13 cellular contexts compared by ENCODE assay signal in genomic region chr6:12137480-12137879, GRCh38.
DNase-seq lines count a peak whose midpoint lies in the region; ATAC-seq and TF ChIP-seq lines count a peak whose summit lies in the region.
"Had no signal": no experiment of that assay in that cellular context is flagged by ENCODE, and none has a peak within 500 bp of the region (broad histone marks: within the 10 kb centered on the region; RNA-seq: fewer than 3 reads in every experiment).

No MANE protein-coding gene starts in this region.

- no peak overlapping the region for H3K56ac ChIP-seq in H9 (ENCODE audit: insufficient read length, low read depth, low read length)

- H3K27me3 ChIP-seq in H9 (ENCODE audit: insufficient read depth, low read length), result no peaks in the 10 kb centered on the region

- H2BK12ac ChIP-seq in H9 (ENCODE audit: insufficient read length, low read depth, low read length), result no peak overlapping the region

- H3K79me2 ChIP-seq in H9 (ENCODE audit: insufficient read depth, low read length), result no peaks in the 10 kb centered on the region
- H3K79me2 ChIP-seq: parathyroid adenoma had no signal

- H3K4me3 Mint-ChIP-seq in mesothelial cell of epicardium (no peak overlapping the region), H9 (no peak overlapping the region)
- H3K4me3 Mint-ChIP-seq: activated naive CD4-positive, alpha-beta T cell treated with anti-CD3 and anti-CD28 coated beads, Interleukin-2, amount 10 ng/mL, durations not matched to agents 7 days and 5 days; stimulated activated memory B cell treated with anti-CD40 and anti-IgM and Interleukin-4, amounts not matched to agents 10 μg/mL and 1 μg/mL and 100 μg/mL, for 72 hours had no signal

- no CpG with 5 or more reads among the region's 1 CpG for WGBS in H9 (ENCODE audit: extremely low coverage, insufficient read length, low lambda C conversion rate)

- H3K4me1 Mint-ChIP-seq in mesothelial cell of epicardium, result peaks cover 9% of the 10 kb centered on the region
- peaks cover 7% of the 10 kb centered on the region in 2 experiments for H3K4me1 Mint-ChIP-seq in H9

- no peak overlapping the region for H2BK5ac ChIP-seq in H9 (ENCODE audit: insufficient read length, low read length)

- no peak overlapping the region for H3K4ac ChIP-seq in H9 (ENCODE audit: low read depth, low read length)

- DNase-seq in AG09319 (ENCODE audit: extremely low read depth, low read depth) (peak; percentile 51), LNCaP clone FGC (ENCODE audit: low read depth) (peak; percentile 90), dermis blood vessel endothelial cell (peak; percentile 81), mesothelial cell of epicardium (ENCODE audit: low spot score in 2 of 2, unreplicated experiment in 2 of 2) (no peak), T-helper 1 cell (no peak), GM10266 (ENCODE audit: extremely low spot score) (no peak), H9 (no peak)
- DNase-seq: activated naive CD4-positive, alpha-beta T cell treated with anti-CD3 and anti-CD28 coated beads, Interleukin-2, amount 10 ng/mL, durations not matched to agents 7 days and 5 days; DMS153; WERI-Rb-1 had no signal

- H2BK20ac ChIP-seq in H9 (ENCODE audit: low read depth, low read length, poor library complexity, severe bottlenecking), result no peak overlapping the region

- H4K20me1 ChIP-seq in H9 (ENCODE audit: control insufficient read depth, insufficient read depth, insufficient read length), result no peaks in the 10 kb centered on the region

- H3K23me2 ChIP-seq in H9 (ENCODE audit: insufficient read length, low read depth, low read length, poor library complexity, severe bottlenecking), result no peaks in the 10 kb centered on the region

- H3K4me2 ChIP-seq in H9 (ENCODE audit: insufficient read depth, insufficient read length, low read length), result no peak overlapping the region

- H3K9me3 Mint-ChIP-seq in mesothelial cell of epicardium, result peaks cover 31% of the 10 kb centered on the region
- H3K9me3 Mint-ChIP-seq in H9, result peaks cover 32 to 33% of the 10 kb centered on the region in 2 experiments
- H3K9me3 Mint-ChIP-seq: stimulated activated memory B cell treated with anti-CD40 and anti-IgM and Interleukin-4, amounts not matched to agents 10 μg/mL and 1 μg/mL and 100 μg/mL, for 72 hours had no signal

- H3T11ph ChIP-seq in H9 (ENCODE audit: low read length), result no peak overlapping the region

- ATAC-seq in HG03196 (IDR thresholded peaks at IDR 0.05; ENCODE audit: unreplicated experiment), result no peak
- ATAC-seq: stimulated activated memory B cell treated with anti-CD40 and anti-IgM and Interleukin-4, amounts not matched to agents 10 μg/mL and 1 μg/mL and 100 μg/mL, for 72 hours had no signal

- no peak overlapping the region for H3K14ac ChIP-seq in H9 (ENCODE audit: insufficient read depth, low read length)

- H2AK5ac ChIP-seq in H9 (ENCODE audit: insufficient read length, low read length), result no peak overlapping the region

- H3K9me3 ChIP-seq in H9 (ENCODE audit: control insufficient read depth, low read depth, low read length), result peaks cover 14% of the 10 kb centered on the region

- no peak overlapping the region for H4K91ac ChIP-seq in H9 (ENCODE audit: insufficient read length, low read depth, low read length)

- no peak overlapping the region for H2BK120ac ChIP-seq in H9 (ENCODE audit: low read depth, low read length, poor library complexity, severe bottlenecking)

- H2BK15ac ChIP-seq in H9 (ENCODE audit: low read depth, low read length), result no peak overlapping the region

- TF ChIP-seq CTCF in AG09319 (IDR thresholded peaks at IDR 0.05; ENCODE audit: low read depth, low read length), result no peak
- no peak for TF ChIP-seq CTCF in LNCaP clone FGC (IDR thresholded peaks at IDR 0.05; ENCODE audit: control insufficient read depth, extremely low read depth, insufficient read depth)
- no peak for TF ChIP-seq CTCF in mesothelial cell of epicardium (IDR thresholded peaks at IDR 0.05; ENCODE audit: unreplicated experiment)
- no peak for TF ChIP-seq CTCF in GM10266 (IDR thresholded peaks at IDR 0.05; ENCODE audit: control insufficient read depth, insufficient read depth, low read depth, missing control alignments)
- no peak for TF ChIP-seq CTCF in H9 (conservative IDR thresholded peaks at IDR 0.05)

- no peak overlapping the region for H2AFZ ChIP-seq in H9 (ENCODE audit: low read length)
- H2AFZ ChIP-seq: parathyroid adenoma had no signal

- H3K27ac ChIP-seq in H9 (ENCODE audit: insufficient read length, low read depth, low read length), result no peak overlapping the region
- H3K27ac ChIP-seq: parathyroid adenoma, WERI-Rb-1 had no signal

- H3K23ac ChIP-seq in H9 (ENCODE audit: insufficient read length, low read depth, low read length), result no peak overlapping the region

- peaks cover 53% of the 10 kb centered on the region for H3K36me3 Mint-ChIP-seq in mesothelial cell of epicardium
- peaks cover 66 to 68% (median 67%) of the 10 kb centered on the region in 3 experiments for H3K36me3 Mint-ChIP-seq in H9 (ENCODE audit: insufficient read depth in 1 of 3, low read depth in 3 of 3)

- no peaks in the 10 kb centered on the region for H3K4me1 ChIP-seq in H9 (ENCODE audit: insufficient read depth, low read length)
- H3K4me1 ChIP-seq: parathyroid adenoma had no signal

- H3K9ac ChIP-seq in H9 (ENCODE audit: extremely low read depth, insufficient read length, low read length), result no peak overlapping the region
- H3K9ac ChIP-seq: parathyroid adenoma had no signal

- no peaks in the 10 kb centered on the region for H3K27me3 Mint-ChIP-seq in mesothelial cell of epicardium (ENCODE audit: low read depth)
- H3K27me3 Mint-ChIP-seq in H9 (ENCODE audit: low read depth), result no peaks in the 10 kb centered on the region
- H3K27me3 Mint-ChIP-seq: activated naive CD4-positive, alpha-beta T cell treated with anti-CD3 and anti-CD28 coated beads, Interleukin-2, amount 10 ng/mL, durations not matched to agents 7 days and 5 days; stimulated activated memory B cell treated with anti-CD40 and anti-IgM and Interleukin-4, amounts not matched to agents 10 μg/mL and 1 μg/mL and 100 μg/mL, for 72 hours had no signal

- H3K18ac ChIP-seq in H9 (ENCODE audit: insufficient read length, low read depth, low read length), result no peak overlapping the region

- H3K79me1 ChIP-seq in H9 (ENCODE audit: insufficient read depth, low read depth, low read length, poor library complexity, severe bottlenecking), result no peaks in the 10 kb centered on the region

- H4K5ac ChIP-seq in H9 (ENCODE audit: insufficient read length, low read depth, low read length), result no peak overlapping the region

- no peak overlapping the region for H4K8ac ChIP-seq in H9 (replicated peaks; ENCODE audit: insufficient read length, low read depth, low read length)

- H3K27ac Mint-ChIP-seq in mesothelial cell of epicardium, result peak overlapping the region; percentile 10
- H3K27ac Mint-ChIP-seq in H9, result no peak overlapping the region
- H3K27ac Mint-ChIP-seq: stimulated activated memory B cell treated with anti-CD40 and anti-IgM and Interleukin-4, amounts not matched to agents 10 μg/mL and 1 μg/mL and 100 μg/mL, for 72 hours had no signal

- H3K4me3 ChIP-seq in LNCaP clone FGC (ENCODE audit: low read depth, low read length), result no peak overlapping the region; the same call in 1 of the 2 replicates

Comparison
In these comparisons a context has a peak if more than half of its experiments do, and no peak if none do; other contexts are left out.
1. DNase-seq: peak in AG09319 (single experiment), LNCaP clone FGC (single experiment) and dermis blood vessel endothelial cell (single experiment); none in mesothelial cell of epicardium (0 of 2), T-helper 1 cell (0 of 5), GM10266 (single experiment) and H9 (single experiment).